In the genomic region with DNA sequence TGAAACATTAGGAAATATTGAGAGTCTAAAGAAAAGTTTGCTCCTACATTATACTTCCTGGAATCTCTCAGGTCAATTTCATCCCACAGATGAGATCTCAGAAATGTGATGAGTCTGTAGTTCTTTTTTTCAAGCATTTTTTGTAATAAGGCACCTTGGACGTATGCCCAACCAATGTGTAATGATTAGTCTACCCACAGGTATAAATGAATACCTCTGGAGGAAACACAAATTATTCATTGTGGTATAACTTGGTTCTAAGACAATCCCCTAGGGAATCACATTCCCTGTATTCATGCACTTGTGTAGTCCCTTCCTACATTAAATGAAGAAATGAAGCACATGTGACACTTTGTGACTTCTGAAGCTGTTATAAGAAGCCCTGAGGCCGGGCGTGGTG, we compare ENCODE assay signal across 30 cellular contexts.
"Had no signal": no experiment of that assay in that cellular context is flagged by ENCODE, and none has a peak within 500 bp of the region (broad histone marks: within the 10 kb centered on the region; RNA-seq: fewer than 3 reads in every experiment).

No MANE protein-coding gene starts in this region.

- H3K27me3 Mint-ChIP-seq: activated CD4-positive, alpha-beta memory T cell treated with anti-CD3 and anti-CD28 coated beads for 36 hours; activated naive CD4-positive, alpha-beta T cell treated with anti-CD3 and anti-CD28 coated beads, Interleukin-2, amount 10 ng/mL, durations not matched to agents 7 days and 5 days; activated naive CD8-positive, alpha-beta T cell treated with anti-CD3 and anti-CD28 coated beads, Interleukin-2, amount 10 ng/mL, durations not matched to agents 7 days and 5 days; activated T-cell treated with anti-CD3 and anti-CD28 coated beads, Interleukin-2, amount 50 U/mL, for 24 hours; brain; dendritic cell treated with granulocyte-macrophage colony-stimulating factor and Interleukin-4, amounts not matched to agents 40 ng/mL and 50 ng/mL, for 4 days; stimulated activated naive CD8-positive, alpha-beta T cell treated with anti-CD3 and anti-CD28 coated beads, Interleukin-15, Interleukin-2, amounts not matched to agents 100 ng/mL and 50 ng/mL, for 24 hours had no signal

- H3K36me3 ChIP-seq: ascending aorta, esophagus squamous epithelium, gastrocnemius medialis, left ventricle myocardium inferior, pancreas, prostate gland, sigmoid colon, thoracic aorta had no signal

- H3K9me3 ChIP-seq: ascending aorta, esophagus squamous epithelium, gastrocnemius medialis, pancreas, prostate gland, sigmoid colon, thoracic aorta had no signal

- H3K27ac Mint-ChIP-seq: activated CD4-positive, alpha-beta memory T cell treated with anti-CD3 and anti-CD28 coated beads for 36 hours; activated naive CD4-positive, alpha-beta T cell treated with anti-CD3 and anti-CD28 coated beads, Interleukin-2, amount 10 ng/mL, durations not matched to agents 7 days and 5 days; activated naive CD8-positive, alpha-beta T cell treated with anti-CD3 and anti-CD28 coated beads, Interleukin-2, amount 10 ng/mL, durations not matched to agents 7 days and 5 days; activated T-cell treated with anti-CD3 and anti-CD28 coated beads, Interleukin-2, amount 50 U/mL, for 24 hours; brain; dendritic cell treated with granulocyte-macrophage colony-stimulating factor and Interleukin-4, amounts not matched to agents 40 ng/mL and 50 ng/mL, for 4 days; endodermal cell; naive B cell; stimulated activated effector memory CD8-positive, alpha-beta T cell treated with anti-CD3 and anti-CD28 coated beads, Interleukin-12 subunit alpha, Interleukin-12 subunit beta, amount 100 ng/mL, for 72 hours; stimulated activated naive CD8-positive, alpha-beta T cell treated with anti-CD3 and anti-CD28 coated beads, Interleukin-15, Interleukin-2, amounts not matched to agents 100 ng/mL and 50 ng/mL, for 24 hours; T-helper 1 cell treated with Interleukin-12 subunit alpha and Interleukin-12 subunit beta and Interleukin-4 antibody, amounts not matched to agents 30 μg/mL and 1 μg/mL, for 36 hours had no signal

- H3K9me3 Mint-ChIP-seq: activated naive CD4-positive, alpha-beta T cell treated with anti-CD3 and anti-CD28 coated beads, Interleukin-2, amount 10 ng/mL, durations not matched to agents 7 days and 5 days; activated T-cell treated with anti-CD3 and anti-CD28 coated beads, Interleukin-2, amount 50 U/mL, for 24 hours; dendritic cell treated with granulocyte-macrophage colony-stimulating factor and Interleukin-4, amounts not matched to agents 40 ng/mL and 50 ng/mL, for 4 days; endodermal cell; neural crest cell; stimulated activated naive CD8-positive, alpha-beta T cell treated with anti-CD3 and anti-CD28 coated beads, Interleukin-15, Interleukin-2, amounts not matched to agents 100 ng/mL and 50 ng/mL, for 24 hours; T-helper 1 cell treated with Interleukin-12 subunit alpha and Interleukin-12 subunit beta and Interleukin-4 antibody, amounts not matched to agents 30 μg/mL and 1 μg/mL, for 36 hours had no signal

- H3K27me3 ChIP-seq: ascending aorta, esophagus squamous epithelium, gastrocnemius medialis, sigmoid colon had no signal

- H3K4me1 ChIP-seq: ascending aorta, esophagus squamous epithelium, gastrocnemius medialis, left ventricle myocardium inferior, pancreas, prostate gland, sigmoid colon had no signal

- H3K4me3 Mint-ChIP-seq: activated CD4-positive, alpha-beta memory T cell treated with anti-CD3 and anti-CD28 coated beads for 36 hours; activated naive CD4-positive, alpha-beta T cell treated with anti-CD3 and anti-CD28 coated beads, Interleukin-2, amount 10 ng/mL, durations not matched to agents 7 days and 5 days; activated naive CD8-positive, alpha-beta T cell treated with anti-CD3 and anti-CD28 coated beads, Interleukin-2, amount 10 ng/mL, durations not matched to agents 7 days and 5 days; activated T-cell treated with anti-CD3 and anti-CD28 coated beads, Interleukin-2, amount 50 U/mL, for 24 hours; brain; dendritic cell treated with granulocyte-macrophage colony-stimulating factor and Interleukin-4, amounts not matched to agents 40 ng/mL and 50 ng/mL, for 4 days; endodermal cell; naive B cell; neural crest cell; stimulated activated effector memory CD8-positive, alpha-beta T cell treated with anti-CD3 and anti-CD28 coated beads, Interleukin-12 subunit alpha, Interleukin-12 subunit beta, amount 100 ng/mL, for 72 hours; stimulated activated naive CD8-positive, alpha-beta T cell treated with anti-CD3 and anti-CD28 coated beads, Interleukin-15, Interleukin-2, amounts not matched to agents 100 ng/mL and 50 ng/mL, for 24 hours; T-helper 1 cell treated with Interleukin-12 subunit alpha and Interleukin-12 subunit beta and Interleukin-4 antibody, amounts not matched to agents 30 μg/mL and 1 μg/mL, for 36 hours had no signal

- DNase-seq: activated CD4-positive, alpha-beta memory T cell treated with anti-CD3 and anti-CD28 coated beads for 36 hours; activated CD4-positive, alpha-beta T cell treated with anti-CD3 and anti-CD28 coated beads for 48 hours; activated CD8-positive, alpha-beta memory T cell treated with anti-CD3 and anti-CD28 coated beads, Interleukin-2, amount 50 U/mL, for 4 hours; activated gamma-delta T cell; activated naive CD4-positive, alpha-beta T cell treated with anti-CD3 and anti-CD28 coated beads, Interleukin-2, amount 10 ng/mL, durations not matched to agents 7 days and 5 days; activated naive CD8-positive, alpha-beta T cell treated with anti-CD3 and anti-CD28 coated beads, Interleukin-2, amount 10 ng/mL, durations not matched to agents 7 days and 5 days; activated T-cell treated with anti-CD3 and anti-CD28 coated beads, Interleukin-2, amount 50 U/mL, for 24 hours; central memory CD4-positive, alpha-beta T cell; endodermal cell; esophagus squamous epithelium; gastrocnemius medialis; left ventricle myocardium inferior; naive B cell; nucleus accumbens; pancreas; sigmoid colon; small intestine; stimulated activated CD4-positive, alpha-beta T cell treated with anti-CD3 and anti-CD28 coated beads, Interleukin-4, amount 100 ng/mL, for 24 hours; T-helper 9 cell; trophoblast cell had no signal

- H3K36me3 Mint-ChIP-seq: activated CD4-positive, alpha-beta memory T cell treated with anti-CD3 and anti-CD28 coated beads for 36 hours; activated naive CD4-positive, alpha-beta T cell treated with anti-CD3 and anti-CD28 coated beads, Interleukin-2, amount 10 ng/mL, durations not matched to agents 7 days and 5 days; activated naive CD8-positive, alpha-beta T cell treated with anti-CD3 and anti-CD28 coated beads, Interleukin-2, amount 10 ng/mL, durations not matched to agents 7 days and 5 days; brain; naive B cell; stimulated activated effector memory CD8-positive, alpha-beta T cell treated with anti-CD3 and anti-CD28 coated beads, Interleukin-12 subunit alpha, Interleukin-12 subunit beta, amount 100 ng/mL, for 72 hours had no signal

- H3K27ac ChIP-seq: ascending aorta, esophagus squamous epithelium, gastrocnemius medialis, left ventricle myocardium inferior, pancreas, prostate gland, sigmoid colon, thoracic aorta, VCaP had no signal

- ATAC-seq: gastrocnemius medialis; pancreas; stimulated activated effector memory CD8-positive, alpha-beta T cell treated with anti-CD3 and anti-CD28 coated beads, Interleukin-12 subunit alpha, Interleukin-12 subunit beta, amount 100 ng/mL, for 72 hours had no signal

- H3K4me1 Mint-ChIP-seq: activated naive CD4-positive, alpha-beta T cell treated with anti-CD3 and anti-CD28 coated beads, Interleukin-2, amount 10 ng/mL, durations not matched to agents 7 days and 5 days; activated naive CD8-positive, alpha-beta T cell treated with anti-CD3 and anti-CD28 coated beads, Interleukin-2, amount 10 ng/mL, durations not matched to agents 7 days and 5 days; brain; endodermal cell; naive B cell; neural crest cell; stimulated activated effector memory CD8-positive, alpha-beta T cell treated with anti-CD3 and anti-CD28 coated beads, Interleukin-12 subunit alpha, Interleukin-12 subunit beta, amount 100 ng/mL, for 72 hours had no signal

- H3K4me3 ChIP-seq: ascending aorta, esophagus squamous epithelium, gastrocnemius medialis, left ventricle myocardium inferior, pancreas, prostate gland, sigmoid colon, thoracic aorta had no signal
